Comparison of ENCODE assay signal across 2 cellular contexts in genomic region chr18:30444544-30444943, GRCh38.
TF ChIP-seq lines count a peak whose summit lies in the region.

No MANE protein-coding gene starts in this region.

TF ChIP-seq in HepG2, 621 proteins besides CTCF, POLR2A, EP300 and RAD21 (continued from another document):
- no peak for TF ChIP-seq ARID4A (CRISPR knock-in tag; IDR thresholded peaks at IDR 0.05; ENCODE audit: borderline replicate concordance)
- TF ChIP-seq ZNF512B (CRISPR knock-in tag; IDR thresholded peaks at IDR 0.05; ENCODE audit: borderline replicate concordance), result no peak

TF ChIP-seq in K562, 482 proteins besides CTCF, POLR2A, EP300 and RAD21 (continued from another document):
- TF ChIP-seq HMGXB4 (CRISPR knock-in tag; IDR thresholded peaks at IDR 0.05) (no peak), NCOR1 (IDR thresholded peaks at IDR 0.05) (no peak), BCL6 (CRISPR knock-in tag; IDR thresholded peaks at IDR 0.05) (no peak), PTTG1 (tag; IDR thresholded peaks at IDR 0.05; ENCODE audit: low read depth) (no peak), RBM17 (IDR thresholded peaks at IDR 0.05; ENCODE audit: borderline replicate concordance, low read depth, low read length) (no peak), ZNF3 (CRISPR knock-in tag; IDR thresholded peaks at IDR 0.05) (no peak), HMG20B (CRISPR knock-in tag; IDR thresholded peaks at IDR 0.05) (no peak), NCOA4 (IDR thresholded peaks at IDR 0.05; ENCODE audit: partially characterized antibody) (no peak), GABPB1 (CRISPR knock-in tag; IDR thresholded peaks at IDR 0.05) (no peak)
TF ChIP-seq in K562: peak in this region for 0.
